Comparison of ENCODE assay signal across 29 cellular contexts in the genomic region with DNA sequence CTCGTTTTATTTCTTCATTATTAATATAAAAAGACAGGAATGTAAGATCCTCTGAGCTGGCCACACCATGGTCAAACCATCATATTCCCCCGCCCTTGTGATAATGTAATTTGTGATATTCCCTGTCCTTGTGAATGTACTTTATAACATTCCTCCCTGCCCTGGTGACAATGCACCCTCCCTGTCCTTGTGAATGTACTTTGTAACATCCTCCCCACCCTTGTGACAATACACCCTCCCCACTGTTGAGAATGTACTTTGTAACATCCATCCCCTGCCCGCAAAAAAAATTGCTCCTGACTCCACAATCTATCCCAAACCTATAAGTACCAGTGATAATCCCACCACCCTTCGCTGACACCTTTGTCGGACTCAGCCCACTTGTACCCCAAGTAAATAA.
"Had no signal": no experiment of that assay in that cellular context is flagged by ENCODE, and none has a peak within 500 bp of the region (broad histone marks: within the 10 kb centered on the region; RNA-seq: fewer than 3 reads in every experiment).

No MANE protein-coding gene starts in this region.

- H3K4me1 Mint-ChIP-seq: endodermal cell had no signal

- DNase-seq: colonic mucosa; cortex of kidney; dermis blood vessel endothelial cell; dorsolateral prefrontal cortex; effector CD4-positive, alpha-beta T cell; effector CD8-positive, alpha-beta T cell; effector memory CD4-positive, alpha-beta T cell; effector memory CD8-positive, alpha-beta T cell; endodermal cell; erythroblast; esophagus squamous epithelium; foreskin fibroblast; foreskin keratinocyte; foreskin melanocyte; gastrocnemius medialis; glutamatergic neuron; head of caudate nucleus; heart left ventricle; heart right ventricle had no signal

- ATAC-seq: effector memory CD8-positive, alpha-beta T cell; esophagus mucosa; foreskin keratinocyte; gastrocnemius medialis; gastroesophageal sphincter; heart left ventricle; heart right ventricle had no signal

- H3K4me2 ChIP-seq: hepatocyte had no signal

- H3K4me3 ChIP-seq: colonic mucosa, coronary artery, dorsolateral prefrontal cortex, esophagus muscularis mucosa, esophagus squamous epithelium, gastrocnemius medialis, gastroesophageal sphincter, heart left ventricle, heart right ventricle, hepatocyte had no signal

- FAIRE-seq: endometrium, endothelial cell of umbilical vein, frontal cortex had no signal

- H3K27me3 ChIP-seq: colonic mucosa, dorsolateral prefrontal cortex, esophagus muscularis mucosa, esophagus squamous epithelium, foreskin keratinocyte, gastrocnemius medialis, gastroesophageal sphincter, heart left ventricle, heart right ventricle, hepatocyte had no signal

- H3K36me3 ChIP-seq: colonic mucosa, esophagus muscularis mucosa, esophagus squamous epithelium, gastrocnemius medialis, gastroesophageal sphincter, heart left ventricle, heart right ventricle had no signal

- H3K9me3 Mint-ChIP-seq: dendritic cell treated with granulocyte-macrophage colony-stimulating factor and Interleukin-4, amounts not matched to agents 40 ng/mL and 50 ng/mL, for 4 days; effector memory CD8-positive, alpha-beta T cell; endodermal cell had no signal

- H3K27ac ChIP-seq: colonic mucosa, coronary artery, dorsolateral prefrontal cortex, epithelial cell of prostate, esophagus muscularis mucosa, esophagus squamous epithelium, foreskin keratinocyte, gastrocnemius medialis, gastroesophageal sphincter, heart left ventricle, heart right ventricle, hepatocyte had no signal

- H3K27me3 Mint-ChIP-seq: dendritic cell treated with granulocyte-macrophage colony-stimulating factor and Interleukin-4, amounts not matched to agents 40 ng/mL and 50 ng/mL, for 4 days had no signal

- H3K79me2 ChIP-seq: hepatocyte had no signal

- H2AFZ ChIP-seq: hepatocyte had no signal

- H3K4me1 ChIP-seq: colonic mucosa, esophagus muscularis mucosa, esophagus squamous epithelium, foreskin keratinocyte, gastrocnemius medialis, gastroesophageal sphincter, heart left ventricle, heart right ventricle had no signal

- H3K27ac Mint-ChIP-seq: dendritic cell treated with granulocyte-macrophage colony-stimulating factor and Interleukin-4, amounts not matched to agents 40 ng/mL and 50 ng/mL, for 4 days; effector memory CD8-positive, alpha-beta T cell; endodermal cell had no signal

- H3K4me3 Mint-ChIP-seq: dendritic cell treated with granulocyte-macrophage colony-stimulating factor and Interleukin-4, amounts not matched to agents 40 ng/mL and 50 ng/mL, for 4 days; effector memory CD8-positive, alpha-beta T cell; endodermal cell had no signal

- H3K9me3 ChIP-seq: colonic mucosa, esophagus muscularis mucosa, esophagus squamous epithelium, gastrocnemius medialis, gastroesophageal sphincter, heart right ventricle had no signal
